10 cellular contexts compared by ENCODE assay signal in genomic region chr19:54593931-54594626, GRCh38. TPM values are rescaled to one million over a fixed set of nuclear protein-coding genes. Genes with fewer than 3 reads are reported as not detected.
"Had no signal": no experiment of that assay in that cellular context is flagged by ENCODE, and none has a peak within 500 bp of the region (broad histone marks: within the 10 kb centered on the region; RNA-seq: fewer than 3 reads in every experiment).

No MANE protein-coding gene starts in this region.

RNA-seq across cellular contexts. Expression of gene LILRA1, which starts 0.6 kb away (rescaled TPM):
- total RNA-seq: activated CD4-positive, alpha-beta memory T cell treated with anti-CD3 and anti-CD28 coated beads, Interleukin-2, amount 10 ng/mL, durations not matched to agents 7 days and 5 days; activated CD4-positive, alpha-beta T cell treated with anti-CD3 and anti-CD28 coated beads, Interleukin-2, amount 10 ng/mL, durations not matched to agents 24 days and 14 days; activated naive CD4-positive, alpha-beta T cell treated with anti-CD3 and anti-CD28 coated beads for 36 hours; activated naive CD8-positive, alpha-beta T cell treated with anti-CD3 and anti-CD28 coated beads, Interleukin-2, amount 10 ng/mL, durations not matched to agents 7 days and 5 days; activated T-cell treated with anti-CD3 and anti-CD28 coated beads, Interleukin-2, amount 50 U/mL, for 72 hours; bronchial epithelial cell; frontal cortex; smooth muscle cell had no signal
- polyA plus RNA-seq: neural cell, smooth muscle cell had no signal

RNA-seq across cellular contexts. Expression of gene LILRA2, which starts 20.5 kb away (rescaled TPM):
- total RNA-seq: activated CD4-positive, alpha-beta memory T cell treated with anti-CD3 and anti-CD28 coated beads, Interleukin-2, amount 10 ng/mL, durations not matched to agents 7 days and 5 days; activated CD4-positive, alpha-beta T cell treated with anti-CD3 and anti-CD28 coated beads, Interleukin-2, amount 10 ng/mL, durations not matched to agents 24 days and 14 days; activated naive CD4-positive, alpha-beta T cell treated with anti-CD3 and anti-CD28 coated beads for 36 hours; activated T-cell treated with anti-CD3 and anti-CD28 coated beads, Interleukin-2, amount 50 U/mL, for 72 hours; bronchial epithelial cell; smooth muscle cell had no signal
- polyA plus RNA-seq: neural cell, smooth muscle cell had no signal

RNA-seq across cellular contexts. Expression of gene LILRB1, which starts 36.2 kb away (rescaled TPM):
- total RNA-seq: bronchial epithelial cell, frontal cortex, occipital lobe, smooth muscle cell had no signal
- polyA plus RNA-seq: neural cell, smooth muscle cell had no signal
